ENCODE assay signal across 22 cellular contexts in genomic region chr3:41698931-41699330, GRCh38.
"Had no signal": no experiment of that assay in that cellular context is flagged by ENCODE, and none has a peak within 500 bp of the region (broad histone marks: within the 10 kb centered on the region; RNA-seq: fewer than 3 reads in every experiment).

No MANE protein-coding gene starts in this region.

- DNase-seq: Kasumi-1, KG1, MM.1S, NCI-H1092 treated with DMSO at 0.1 percent for 48 hours, NCI-H1436, NCI-H187, NCI-H2029, NCI-H2081 treated with DMSO at 0.1 percent for 48 hours, NCI-H2171, NCI-H226, NCI-H446, NCI-H510A, NCI-H524 treated with DMSO at 0.1 percent for 48 hours, NCI-H69, NCI-H774, Right ventricle myocardium superior, RPMI8226, SIG-M5, T-helper 2 cell had no signal

- H3K9me3 ChIP-seq: SJSA1 had no signal

- FAIRE-seq: RCC 7860 had no signal

- H3K36me3 ChIP-seq: SJSA1 had no signal

- H3K4me3 ChIP-seq: SJSA1, SK-N-MC had no signal

- H3K27me3 ChIP-seq: SJSA1 had no signal

- H3K27ac ChIP-seq: SJSA1, SK-N-MC had no signal
